ENCODE assay signal across 21 cellular contexts in the genomic region with DNA sequence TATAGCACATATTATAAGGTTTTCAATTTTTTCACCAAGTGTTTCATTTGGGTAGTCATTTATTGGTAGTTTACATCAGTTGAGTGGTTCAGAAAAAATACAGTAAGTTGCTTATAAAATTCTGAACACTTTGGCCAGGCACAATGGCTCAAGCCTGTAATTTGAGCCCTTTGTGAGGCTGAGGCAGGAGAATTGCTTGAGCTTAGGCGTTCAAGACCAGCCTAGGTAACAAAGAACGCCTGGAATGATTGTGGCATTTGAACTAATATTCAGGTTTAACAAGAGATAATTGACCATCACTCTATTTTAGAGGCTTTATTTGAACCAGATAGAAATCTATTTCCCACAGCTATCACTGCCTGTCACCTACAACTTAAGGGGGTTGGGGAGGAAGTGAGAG. TPM values are rescaled to one million over a fixed set of nuclear protein-coding genes. Genes with fewer than 3 reads are reported as not detected.
DNase-seq lines count a peak whose midpoint lies in the region; ATAC-seq, FAIRE-seq and TF ChIP-seq lines count a peak whose summit lies in the region.
"Had no signal": no experiment of that assay in that cellular context is flagged by ENCODE, and none has a peak within 500 bp of the region (broad histone marks: within the 10 kb centered on the region; RNA-seq: fewer than 3 reads in every experiment).

No MANE protein-coding gene starts in this region.

- peak overlapping the region; percentile 51 for H3K4me3 ChIP-seq in adipocyte (ENCODE audit: low read length)
- H3K4me3 ChIP-seq in CD8-positive, alpha-beta T cell (ENCODE audit: low read depth, low read length): no peak overlapping the region
- H3K4me3 ChIP-seq: dorsolateral prefrontal cortex, SJSA1, uterus had no signal

- H3K4me3 Mint-ChIP-seq in activated CD4-positive, alpha-beta T cell treated with anti-CD3 and anti-CD28 coated beads, Interleukin-2, amount 10 ng/mL, durations not matched to agents 24 days and 14 days: peak overlapping the region; percentile 44
- no peak overlapping the region for H3K4me3 Mint-ChIP-seq in nephron progenitor cell
- no peak overlapping the region for H3K4me3 Mint-ChIP-seq in CD8-positive, alpha-beta T cell

- TF ChIP-seq POLR2A in H54 (IDR thresholded peaks at IDR 0.05; ENCODE audit: low read depth, low read length): no peak

- no peak overlapping the region for H3K27ac ChIP-seq in CD8-positive, alpha-beta T cell (ENCODE audit: low read depth, low read length)
- H3K27ac ChIP-seq: dorsolateral prefrontal cortex, parathyroid adenoma, SJSA1, uterus had no signal

- H3K9ac ChIP-seq in adipocyte (ENCODE audit: low read length): no peak overlapping the region
- H3K9ac ChIP-seq: parathyroid adenoma had no signal

- no peaks in the 10 kb centered on the region for H3K9me3 Mint-ChIP-seq in activated CD4-positive, alpha-beta T cell treated with anti-CD3 and anti-CD28 coated beads, Interleukin-2, amount 10 ng/mL, durations not matched to agents 24 days and 14 days
- no peaks in the 10 kb centered on the region for H3K9me3 Mint-ChIP-seq in nephron progenitor cell
- H3K9me3 Mint-ChIP-seq in CD8-positive, alpha-beta T cell: no peaks in the 10 kb centered on the region
- H3K9me3 Mint-ChIP-seq: brain; stimulated activated naive B cell treated with anti-CD40 and anti-IgM and Interleukin-4, amounts not matched to agents 10 μg/mL and 1 μg/mL and 100 μg/mL, for 72 hours had no signal

- H3K27me3 Mint-ChIP-seq in activated CD4-positive, alpha-beta T cell treated with anti-CD3 and anti-CD28 coated beads, Interleukin-2, amount 10 ng/mL, durations not matched to agents 24 days and 14 days: no peaks in the 10 kb centered on the region
- H3K27me3 Mint-ChIP-seq in nephron progenitor cell (ENCODE audit: low read depth, poor library complexity): no peaks in the 10 kb centered on the region
- H3K27me3 Mint-ChIP-seq in CD8-positive, alpha-beta T cell (ENCODE audit: low read depth): no peaks in the 10 kb centered on the region
- H3K27me3 Mint-ChIP-seq: brain; stimulated activated naive B cell treated with anti-CD40 and anti-IgM and Interleukin-4, amounts not matched to agents 10 μg/mL and 1 μg/mL and 100 μg/mL, for 72 hours had no signal

- H3K36me3 ChIP-seq in adipocyte (ENCODE audit: control insufficient read depth, insufficient read depth, low read length, severe bottlenecking): peaks cover 26% of the 10 kb centered on the region
- H3K36me3 ChIP-seq in CD8-positive, alpha-beta T cell (ENCODE audit: insufficient read depth, low read length): peaks cover 12% of the 10 kb centered on the region
- H3K36me3 ChIP-seq: uterus had no signal

- FAIRE-seq in H54 (lab: Jason Lieb, UNC): peak; percentile 67
- FAIRE-seq: small intestine, TTC549 had no signal

- peaks cover 27% of the 10 kb centered on the region for H3K36me3 Mint-ChIP-seq in activated CD4-positive, alpha-beta T cell treated with anti-CD3 and anti-CD28 coated beads, Interleukin-2, amount 10 ng/mL, durations not matched to agents 24 days and 14 days (ENCODE audit: low read depth)
- H3K36me3 Mint-ChIP-seq in nephron progenitor cell (ENCODE audit: low read depth): peaks cover 25% of the 10 kb centered on the region
- peaks cover 14% of the 10 kb centered on the region for H3K36me3 Mint-ChIP-seq in CD8-positive, alpha-beta T cell

- no peak for DNase-seq in activated CD4-positive, alpha-beta T cell treated with anti-CD3 and anti-CD28 coated beads, Interleukin-2, amount 10 ng/mL, durations not matched to agents 24 days and 14 days
- DNase-seq in activated CD4-positive, alpha-beta T cell treated with anti-CD3 and anti-CD28 coated beads for 4 hours: no peak
- no peak for DNase-seq in H54 (ENCODE audit: insufficient read length, low spot score)
- no peak for DNase-seq in adipocyte (ENCODE audit: low read depth)
- no peak for DNase-seq in nephron progenitor cell
- DNase-seq in CD8-positive, alpha-beta T cell: no peak
- DNase-seq: ACHN; activated gamma-delta T cell treated with Interleukin-2 at 50 U/mL for 16 hours; Caco-2; dorsolateral prefrontal cortex; GDM1; NCI-H1092 treated with DMSO at 0.1 percent for 48 hours; small intestine; stimulated activated naive B cell treated with anti-CD40 and anti-IgM and Interleukin-4, amounts not matched to agents 10 μg/mL and 1 μg/mL and 100 μg/mL, for 72 hours; uterus had no signal

- H3K9me3 ChIP-seq in adipocyte (ENCODE audit: control insufficient read depth, low read length): no peaks in the 10 kb centered on the region
- H3K9me3 ChIP-seq in CD8-positive, alpha-beta T cell (ENCODE audit: low read length): no peaks in the 10 kb centered on the region
- H3K9me3 ChIP-seq: Caco-2, SJSA1, uterus had no signal

- intact Hi-C loops in activated CD4-positive, alpha-beta T cell treated with anti-CD3 and anti-CD28 coated beads, Interleukin-2, amount 10 ng/mL, durations not matched to agents 24 days and 14 days (cut with micrococcal nuclease): loop anchor here (2.0 kb wide), 1 partner anchor 13 kb away; no protein-coding TSS in a partner anchor
- intact Hi-C loops in CD8-positive, alpha-beta T cell (cut with DNase I, micrococcal nuclease): loop anchor here (2.0 to 5.0 kb wide), 3 partner anchors 19 to 151 kb away; no protein-coding TSS in a partner anchor

- no peak for TF ChIP-seq CTCF in nephron progenitor cell (IDR thresholded peaks at IDR 0.05)
- TF ChIP-seq CTCF in CD8-positive, alpha-beta T cell (IDR thresholded peaks at IDR 0.05): no peak

- H3K27ac Mint-ChIP-seq in activated CD4-positive, alpha-beta T cell treated with anti-CD3 and anti-CD28 coated beads, Interleukin-2, amount 10 ng/mL, durations not matched to agents 24 days and 14 days: no peak overlapping the region
- H3K27ac Mint-ChIP-seq in nephron progenitor cell: peak overlapping the region; percentile 75
- no peak overlapping the region for H3K27ac Mint-ChIP-seq in CD8-positive, alpha-beta T cell

- H3K4me1 Mint-ChIP-seq in activated CD4-positive, alpha-beta T cell treated with anti-CD3 and anti-CD28 coated beads, Interleukin-2, amount 10 ng/mL, durations not matched to agents 24 days and 14 days: peaks cover 54% of the 10 kb centered on the region
- peaks cover 31% of the 10 kb centered on the region for H3K4me1 Mint-ChIP-seq in nephron progenitor cell
- peaks cover 72% of the 10 kb centered on the region for H3K4me1 Mint-ChIP-seq in CD8-positive, alpha-beta T cell (ENCODE audit: low read depth)

- ATAC-seq in GM18909 (IDR thresholded peaks at IDR 0.05; ENCODE audit: poor library complexity, unreplicated experiment) (no peak), HG03520 (IDR thresholded peaks at IDR 0.05; ENCODE audit: unreplicated experiment) (no peak)
- no peak for ATAC-seq in CD8-positive, alpha-beta T cell

- POLR2A ChIA-PET in CD8-positive, alpha-beta T cell (lab: Charles Lee): interaction anchor here (0.6 to 1.2 kb wide), 2 partner anchors 27 to 237 kb away, joined by 3 to 4 read pairs; no protein-coding TSS in a partner anchor

- H3K4me1 ChIP-seq in adipocyte (ENCODE audit: control insufficient read depth, insufficient read depth, low read length): peaks cover 68% of the 10 kb centered on the region
- peaks cover 48% of the 10 kb centered on the region for H3K4me1 ChIP-seq in CD8-positive, alpha-beta T cell (ENCODE audit: insufficient read depth, low read length)

- H3K27me3 ChIP-seq in adipocyte (replicated peaks; ENCODE audit: control insufficient read depth, insufficient read depth, low read length): no peaks in the 10 kb centered on the region
- H3K27me3 ChIP-seq in CD8-positive, alpha-beta T cell (ENCODE audit: insufficient read depth, low read length): no peaks in the 10 kb centered on the region
- H3K27me3 ChIP-seq: dorsolateral prefrontal cortex, SJSA1, uterus had no signal

- CTCF ChIA-PET in CD8-positive, alpha-beta T cell (lab: Charles Lee): interaction anchor here (1.2 kb wide), 1 partner anchor 257 kb away, joined by 4 read pairs; no protein-coding TSS in a partner anchor

RNA-seq across cellular contexts. Expression of a gene that starts 22.7 kb away (rescaled TPM):
- 175 and 181 TPM in 2 replicates for total RNA-seq in activated CD4-positive, alpha-beta T cell treated with anti-CD3 and anti-CD28 coated beads, Interleukin-2, amount 10 ng/mL, durations not matched to agents 24 days and 14 days
- 100 to 1,000 TPM; 335 to 340 TPM for total RNA-seq in CD8-positive, alpha-beta T cell

RNA-seq across cellular contexts. Expression of a gene that starts 44.2 kb away (rescaled TPM):
- 12.1 and 12.3 TPM in 2 replicates for total RNA-seq in activated CD4-positive, alpha-beta T cell treated with anti-CD3 and anti-CD28 coated beads, Interleukin-2, amount 10 ng/mL, durations not matched to agents 24 days and 14 days
- total RNA-seq in CD8-positive, alpha-beta T cell: 1 to 10 TPM; 6.8 to 7.4 TPM
